Comparison of ENCODE assay signal across 1 cellular context in the genomic region with DNA sequence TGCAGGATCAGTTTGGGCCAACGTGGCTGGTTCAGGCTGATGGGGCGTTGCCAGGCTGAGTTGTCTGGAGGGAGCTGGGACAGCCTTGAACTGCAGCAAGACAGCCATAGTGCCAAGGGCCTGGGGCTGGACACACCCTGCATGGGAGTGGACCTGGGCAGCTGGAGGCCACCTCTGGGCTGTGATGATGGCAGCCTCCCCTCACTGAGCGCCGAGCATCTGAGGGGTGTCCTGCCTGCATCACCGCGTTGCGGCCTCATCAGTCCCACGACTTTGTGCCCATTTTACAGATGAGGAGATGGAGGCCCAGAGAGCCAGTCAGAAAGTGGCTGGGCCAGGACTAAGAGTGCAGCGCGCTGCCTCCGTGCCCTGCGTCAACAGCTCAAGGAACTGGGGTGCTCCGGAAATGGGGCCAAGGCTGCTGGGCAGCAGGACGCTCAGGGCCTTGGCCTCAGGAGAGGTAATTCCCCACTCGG.
TF ChIP-seq lines count a peak whose summit lies in the region.

No MANE protein-coding gene starts in this region.

TF ChIP-seq in endothelial cell of umbilical vein, 7 proteins besides CTCF, POLR2A, EP300 and RAD21:
- TF ChIP-seq POLR2AphosphoS5 (IDR thresholded peaks at IDR 0.05; ENCODE audit: insufficient read depth, low read depth, low read length), result no peak
- no peak for TF ChIP-seq GATA2 (IDR thresholded peaks at IDR 0.05; ENCODE audit: insufficient read depth, insufficient read length, low read depth, low read length)
TF ChIP-seq in endothelial cell of umbilical vein: peak in this region for 0.
